In the genomic region with DNA sequence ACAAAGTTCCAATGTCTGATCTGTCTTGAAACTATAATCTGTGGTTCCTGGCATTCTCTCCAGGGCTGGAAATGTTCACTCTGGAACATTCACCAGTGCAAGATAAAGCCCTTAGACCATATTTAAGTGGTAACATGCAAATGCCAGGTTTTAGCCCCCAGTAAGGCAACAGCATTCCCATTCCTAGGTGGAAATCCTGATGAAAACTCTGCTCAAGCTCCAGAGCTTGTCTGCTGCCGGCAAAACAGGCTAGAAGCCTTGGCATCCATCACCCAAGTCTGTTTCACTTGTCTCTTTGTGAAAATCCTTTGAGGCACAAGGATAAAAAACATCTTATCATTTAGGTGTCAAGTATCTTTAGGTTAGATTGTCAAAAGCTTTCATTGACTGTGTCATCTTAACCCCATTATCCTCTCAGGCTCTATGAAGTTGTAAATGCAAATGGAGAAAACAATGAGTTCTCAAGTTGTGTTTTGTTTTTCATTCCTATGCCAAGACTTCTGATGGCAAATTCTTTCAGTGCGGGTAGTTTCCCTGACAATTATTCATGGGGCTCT, we compare ENCODE assay signal across 26 cellular contexts.
"Had no signal": no experiment of that assay in that cellular context is flagged by ENCODE, and none has a peak within 500 bp of the region (broad histone marks: within the 10 kb centered on the region; RNA-seq: fewer than 3 reads in every experiment).

No MANE protein-coding gene starts in this region.

- H3K4me3 Mint-ChIP-seq: activated CD4-positive, alpha-beta memory T cell treated with anti-CD3 and anti-CD28 coated beads, Interleukin-2, amount 10 ng/mL, durations not matched to agents 7 days and 5 days; activated CD4-positive, alpha-beta T cell treated with anti-CD3 and anti-CD28 coated beads, Interleukin-2, amount 10 ng/mL, durations not matched to agents 7 days and 5 days; activated naive CD8-positive, alpha-beta T cell treated with anti-CD3 and anti-CD28 coated beads, Interleukin-2, amount 10 ng/mL, durations not matched to agents 7 days and 5 days; activated T-cell treated with anti-CD3 and anti-CD28 coated beads, Interleukin-2, amount 50 U/mL, for 24 hours; activated T-cell treated with anti-CD3 and anti-CD28 coated beads, Interleukin-2, amount 50 U/mL, for 72 hours had no signal

- H3K9me3 Mint-ChIP-seq: activated CD4-positive, alpha-beta memory T cell treated with anti-CD3 and anti-CD28 coated beads, Interleukin-2, amount 10 ng/mL, durations not matched to agents 7 days and 5 days; activated CD4-positive, alpha-beta T cell treated with anti-CD3 and anti-CD28 coated beads, Interleukin-2, amount 10 ng/mL, durations not matched to agents 7 days and 5 days; activated T-cell treated with anti-CD3 and anti-CD28 coated beads, Interleukin-2, amount 50 U/mL, for 24 hours; activated T-cell treated with anti-CD3 and anti-CD28 coated beads, Interleukin-2, amount 50 U/mL, for 72 hours had no signal

- DNase-seq: activated CD4-positive, alpha-beta memory T cell treated with anti-CD3 and anti-CD28 coated beads, Interleukin-2, amount 10 ng/mL, durations not matched to agents 7 days and 5 days; activated CD4-positive, alpha-beta T cell treated with anti-CD3 and anti-CD28 coated beads for 1 hour; activated CD4-positive, alpha-beta T cell treated with anti-CD3 and anti-CD28 coated beads for 4 hours; activated CD4-positive, alpha-beta T cell treated with anti-CD3 and anti-CD28 coated beads, Interleukin-2, amount 10 ng/mL, durations not matched to agents 7 days and 5 days; activated CD4-positive, alpha-beta T cell treated with anti-CD3 and anti-CD28 coated beads, Interleukin-2, amount 50 U/mL, for 4 hours; activated CD4-positive, CD25-positive, alpha-beta regulatory T cell; activated CD8-positive, alpha-beta memory T cell treated with anti-CD3 and anti-CD28 coated beads, Interleukin-2, amount 50 U/mL, for 48 hours; activated gamma-delta T cell treated with Interleukin-2 at 50 U/mL for 16 hours; activated naive CD4-positive, alpha-beta T cell treated with anti-CD3 and anti-CD28 coated beads, Interleukin-2, amount 50 U/mL, for 16 hours; activated naive CD4-positive, alpha-beta T cell treated with Interleukin-2 at 50 U/mL for 16 hours; activated naive CD8-positive, alpha-beta T cell treated with anti-CD3 and anti-CD28 coated beads, Interleukin-2, amount 10 ng/mL, durations not matched to agents 7 days and 5 days; activated T-cell treated with anti-CD3 and anti-CD28 coated beads for 4 hours; activated T-cell treated with anti-CD3 and anti-CD28 coated beads, Interleukin-2, amount 50 U/mL, for 24 hours; activated T-cell treated with anti-CD3 and anti-CD28 coated beads, Interleukin-2, amount 50 U/mL, for 72 hours; brain microvascular endothelial cell; central memory CD4-positive, alpha-beta T cell; cerebellar nuclear complex; colonic mucosa; effector CD8-positive, alpha-beta T cell; esophagus squamous epithelium; foreskin melanocyte; heart right ventricle; T-helper 2 cell had no signal

- H3K4me1 ChIP-seq: ascending aorta, colonic mucosa, esophagus squamous epithelium, gastroesophageal sphincter, heart right ventricle had no signal

- H3K27ac Mint-ChIP-seq: activated CD4-positive, alpha-beta memory T cell treated with anti-CD3 and anti-CD28 coated beads, Interleukin-2, amount 10 ng/mL, durations not matched to agents 7 days and 5 days; activated CD4-positive, alpha-beta T cell treated with anti-CD3 and anti-CD28 coated beads, Interleukin-2, amount 10 ng/mL, durations not matched to agents 7 days and 5 days; activated naive CD8-positive, alpha-beta T cell treated with anti-CD3 and anti-CD28 coated beads, Interleukin-2, amount 10 ng/mL, durations not matched to agents 7 days and 5 days; activated T-cell treated with anti-CD3 and anti-CD28 coated beads, Interleukin-2, amount 50 U/mL, for 24 hours; activated T-cell treated with anti-CD3 and anti-CD28 coated beads, Interleukin-2, amount 50 U/mL, for 72 hours had no signal

- H3K27ac ChIP-seq: ascending aorta, brain microvascular endothelial cell, colonic mucosa, epithelial cell of prostate, esophagus squamous epithelium, gastroesophageal sphincter, heart right ventricle had no signal

- H3K36me3 ChIP-seq: ascending aorta, brain microvascular endothelial cell, colonic mucosa, esophagus squamous epithelium, gastroesophageal sphincter, heart right ventricle had no signal

- ATAC-seq: activated T-cell treated with anti-CD3 and anti-CD28 coated beads, Interleukin-2, amount 50 U/mL, for 72 hours; gastroesophageal sphincter; heart right ventricle had no signal

- H3K4me3 ChIP-seq: ascending aorta, colonic mucosa, esophagus squamous epithelium, gastroesophageal sphincter, heart right ventricle had no signal

- H3K4me1 Mint-ChIP-seq: activated CD4-positive, alpha-beta memory T cell treated with anti-CD3 and anti-CD28 coated beads, Interleukin-2, amount 10 ng/mL, durations not matched to agents 7 days and 5 days; activated CD4-positive, alpha-beta T cell treated with anti-CD3 and anti-CD28 coated beads, Interleukin-2, amount 10 ng/mL, durations not matched to agents 7 days and 5 days; activated naive CD8-positive, alpha-beta T cell treated with anti-CD3 and anti-CD28 coated beads, Interleukin-2, amount 10 ng/mL, durations not matched to agents 7 days and 5 days had no signal

- H3K27me3 ChIP-seq: ascending aorta, brain microvascular endothelial cell, colonic mucosa, esophagus squamous epithelium, gastroesophageal sphincter, heart right ventricle had no signal

- H3K27me3 Mint-ChIP-seq: activated CD4-positive, alpha-beta memory T cell treated with anti-CD3 and anti-CD28 coated beads, Interleukin-2, amount 10 ng/mL, durations not matched to agents 7 days and 5 days; activated CD4-positive, alpha-beta T cell treated with anti-CD3 and anti-CD28 coated beads, Interleukin-2, amount 10 ng/mL, durations not matched to agents 7 days and 5 days; activated naive CD8-positive, alpha-beta T cell treated with anti-CD3 and anti-CD28 coated beads, Interleukin-2, amount 10 ng/mL, durations not matched to agents 7 days and 5 days; activated T-cell treated with anti-CD3 and anti-CD28 coated beads, Interleukin-2, amount 50 U/mL, for 24 hours had no signal
